8 cellular contexts compared by ENCODE assay signal in genomic region chr5:43042626-43043399, GRCh38. TPM values are rescaled to one million over a fixed set of nuclear protein-coding genes. Genes with fewer than 3 reads are reported as not detected.
DNase-seq lines count a peak whose midpoint lies in the region; ATAC-seq and TF ChIP-seq lines count a peak whose summit lies in the region.

No MANE protein-coding gene starts in this region.

- DNase-seq in BJ (ENCODE audit: low read depth): no peak
- DNase-seq in NCI-H446 (lab: John Stamatoyannopoulos, UW): peak; percentile 88 to 89
- DNase-seq in activated CD4-positive, alpha-beta T cell treated with anti-CD3 and anti-CD28 coated beads, Interleukin-2, amount 50 U/mL, for 1 hour: peak; percentile 63
- peak in 1 of 2 experiments; percentile 68 for DNase-seq in mesothelial cell of epicardium (ENCODE audit: low spot score in 2 of 2, unreplicated experiment in 2 of 2)

- no peaks in the 10 kb centered on the region for H3K9me3 ChIP-seq in ectodermal cell (ENCODE audit: control insufficient read depth, low read length)

- H3K4me3 ChIP-seq in BJ (ENCODE audit: low read depth, low read length): peak overlapping the region; percentile 52
- H3K4me3 ChIP-seq in ectodermal cell (ENCODE audit: insufficient read depth, low read depth, low read length): peak overlapping the region; percentile 44

- CTCF ChIA-PET in BJ (lab: Yijun Ruan, JAX): interaction anchor here (1.0 to 7.7 kb wide), 7 partner anchors 8 to 132 kb away, joined by 3 to 95 read pairs (median 10); no protein-coding TSS in a partner anchor

- H3K36me3 ChIP-seq in BJ (ENCODE audit: control insufficient read depth, insufficient read depth, low read length) (no peaks in the 10 kb centered on the region), ectodermal cell (ENCODE audit: control insufficient read depth, insufficient read depth, low read length) (no peaks in the 10 kb centered on the region)

- WGBS in ectodermal cell, 2 experiments: 1 to 2% methylated on average over 58 of the region's 58 CpGs

- H3K27me3 ChIP-seq in BJ (ENCODE audit: control insufficient read depth, insufficient read depth, low read length): no peaks in the 10 kb centered on the region
- H3K27me3 ChIP-seq in ectodermal cell (ENCODE audit: control insufficient read depth, insufficient read depth, low read length, poor library complexity, severe bottlenecking): peaks cover 86% of the 10 kb centered on the region

- H3K4me1 ChIP-seq in ectodermal cell (ENCODE audit: control insufficient read depth, insufficient read depth, low read length): peaks cover 16% of the 10 kb centered on the region

- peaks cover 34% of the 10 kb centered on the region for H3K4me1 Mint-ChIP-seq in mesothelial cell of epicardium
- H3K4me1 Mint-ChIP-seq in stimulated activated memory B cell treated with anti-CD40 and anti-IgM and Interleukin-4, amounts not matched to agents 10 μg/mL and 1 μg/mL and 100 μg/mL, for 72 hours: peaks cover 46% of the 10 kb centered on the region

- H3K27me3 Mint-ChIP-seq in mesothelial cell of epicardium (ENCODE audit: low read depth): peaks cover 75% of the 10 kb centered on the region
- H3K27me3 Mint-ChIP-seq in stimulated activated memory B cell treated with anti-CD40 and anti-IgM and Interleukin-4, amounts not matched to agents 10 μg/mL and 1 μg/mL and 100 μg/mL, for 72 hours: no peaks in the 10 kb centered on the region

- no peaks in the 10 kb centered on the region for H3K36me3 Mint-ChIP-seq in mesothelial cell of epicardium
- H3K36me3 Mint-ChIP-seq in stimulated activated memory B cell treated with anti-CD40 and anti-IgM and Interleukin-4, amounts not matched to agents 10 μg/mL and 1 μg/mL and 100 μg/mL, for 72 hours: peaks cover 5% of the 10 kb centered on the region

- ATAC-seq in GM18909 (IDR thresholded peaks at IDR 0.05; ENCODE audit: poor library complexity, unreplicated experiment) (peak; percentile 28), HG03159 (IDR thresholded peaks at IDR 0.05; ENCODE audit: unreplicated experiment) (peak; percentile 29)
- ATAC-seq in stimulated activated memory B cell treated with anti-CD40 and anti-IgM and Interleukin-4, amounts not matched to agents 10 μg/mL and 1 μg/mL and 100 μg/mL, for 72 hours: peak; percentile 48

- TF ChIP-seq CTCF in BJ (IDR thresholded peaks at IDR 0.05; ENCODE audit: insufficient read depth, low read depth, low read length): 0 out of 2 replicates have a peak, but pooled peaks have one; percentile 17
- no peak for TF ChIP-seq CTCF in mesothelial cell of epicardium (IDR thresholded peaks at IDR 0.05; ENCODE audit: unreplicated experiment)

- peak overlapping the region; percentile 93 for H3K27ac Mint-ChIP-seq in mesothelial cell of epicardium
- peak overlapping the region; percentile 100 for H3K27ac Mint-ChIP-seq in stimulated activated memory B cell treated with anti-CD40 and anti-IgM and Interleukin-4, amounts not matched to agents 10 μg/mL and 1 μg/mL and 100 μg/mL, for 72 hours

- H3K4me3 Mint-ChIP-seq in mesothelial cell of epicardium: peak overlapping the region; percentile 71
- peak overlapping the region; percentile 93 for H3K4me3 Mint-ChIP-seq in stimulated activated memory B cell treated with anti-CD40 and anti-IgM and Interleukin-4, amounts not matched to agents 10 μg/mL and 1 μg/mL and 100 μg/mL, for 72 hours

- POLR2A ChIA-PET in BJ (lab: Charles Lee): no interaction called here

- H3K27ac ChIP-seq in ectodermal cell (ENCODE audit: insufficient read depth, low read depth, low read length, poor library complexity, severe bottlenecking): peak overlapping the region; percentile 55

- H3K9me3 Mint-ChIP-seq in mesothelial cell of epicardium: no peaks in the 10 kb centered on the region
- H3K9me3 Mint-ChIP-seq in stimulated activated memory B cell treated with anti-CD40 and anti-IgM and Interleukin-4, amounts not matched to agents 10 μg/mL and 1 μg/mL and 100 μg/mL, for 72 hours: no peaks in the 10 kb centered on the region

RNA-seq across cellular contexts. Expression of gene ANXA2R, which starts 2.7 kb away (rescaled TPM):
- 0.53 and 0.74 TPM in 2 replicates for polyA plus RNA-seq in BJ (2011; rRNA removed)
- 2.4 and 3.0 TPM in 2 replicates for polyA minus RNA-seq in BJ (2011; rRNA and poly(A)+ RNA removed)
- polyA plus RNA-seq in ectodermal cell (2013, experiment 1 of 4): not detected
- polyA plus RNA-seq in ectodermal cell (2013, experiment 2 of 4): 0.30 TPM
- polyA plus RNA-seq in ectodermal cell (2013, experiment 3 of 4): not detected
- polyA plus RNA-seq in ectodermal cell (2013, experiment 4 of 4): 0.49 TPM
- 1.4 to 1.9 TPM (median 1.7 TPM) in 3 replicates for total RNA-seq in mesothelial cell of epicardium
